ENCODE assay signal across 1 cellular context in genomic region chr19:11293468-11294389, GRCh38.
A peak's percentile ranks its signal among the peaks of the same experiment; 100 is the strongest.
TF ChIP-seq lines count a peak whose summit lies in the region.

No MANE protein-coding gene starts in this region.

TF ChIP-seq in HEK293, 187 proteins besides CTCF, POLR2A, EP300 and RAD21 (continued from another document and continues in another):
- no peak for TF ChIP-seq AEBP2 (tag by site-specific recombination; IDR thresholded peaks at IDR 0.05; ENCODE audit: borderline replicate concordance)
- no peak for TF ChIP-seq ZNF747 (tag by site-specific recombination; IDR thresholded peaks at IDR 0.05)
- no peak for TF ChIP-seq ZNF658 (tag by site-specific recombination; IDR thresholded peaks at IDR 0.05)
- TF ChIP-seq ZSCAN23 (tag by site-specific recombination; IDR thresholded peaks at IDR 0.05) = no peak
- TF ChIP-seq ZNF514 (tag by site-specific recombination; IDR thresholded peaks at IDR 0.05) = no peak
- TF ChIP-seq ZSCAN16 (tag by site-specific recombination; IDR thresholded peaks at IDR 0.05) = no peak
- TF ChIP-seq ZNF677 (tag by site-specific recombination; IDR thresholded peaks at IDR 0.05) = no peak
- no peak for TF ChIP-seq ZBTB1 (tag by site-specific recombination; IDR thresholded peaks at IDR 0.05)
- TF ChIP-seq IKZF3 (tag by site-specific recombination; IDR thresholded peaks at IDR 0.05) = peak; percentile 81
- TF ChIP-seq ZBTB48 (tag by site-specific recombination; IDR thresholded peaks at IDR 0.05) = peak; percentile 67
- no peak for TF ChIP-seq ZNF10 (tag by site-specific recombination; IDR thresholded peaks at IDR 0.05)
- peak; percentile 90 for TF ChIP-seq ZBTB11 (tag by site-specific recombination; conservative IDR thresholded peaks at IDR 0.05; ENCODE audit: low read depth)
- peak; percentile 59 for TF ChIP-seq ZBTB8A (tag by site-specific recombination; IDR thresholded peaks at IDR 0.05)
- TF ChIP-seq REST (tag by site-specific recombination; IDR thresholded peaks at IDR 0.05) = 0 out of 2 replicates have a peak, but pooled peaks have one; percentile 13
- peak; percentile 86; the same call in 1 of the 2 replicates for TF ChIP-seq ZNF660 (tag by site-specific recombination; IDR thresholded peaks at IDR 0.05)
- TF ChIP-seq ZNF426 (tag by site-specific recombination; IDR thresholded peaks at IDR 0.05) = no peak
- TF ChIP-seq ZNF449 (tag by site-specific recombination; IDR thresholded peaks at IDR 0.05) = no peak
- TF ChIP-seq ZBTB10 (tag by site-specific recombination; IDR thresholded peaks at IDR 0.05) = peak; percentile 70; the same call in 1 of the 2 replicates
- no peak for TF ChIP-seq ZNF48 (tag by site-specific recombination; IDR thresholded peaks at IDR 0.05)
- no peak for TF ChIP-seq ZNF513 (tag by site-specific recombination; IDR thresholded peaks at IDR 0.05)
- TF ChIP-seq ZNF311 (tag by site-specific recombination; IDR thresholded peaks at IDR 0.05; ENCODE audit: borderline replicate concordance) = no peak
- TF ChIP-seq ZNF580 (tag by site-specific recombination; IDR thresholded peaks at IDR 0.05) = 0 out of 2 replicates have a peak, but pooled peaks have one; percentile 41
- no peak for TF ChIP-seq ELK4 (IDR thresholded peaks at IDR 0.05; ENCODE audit: borderline replicate concordance, low read depth, low read length)
- TF ChIP-seq SCRT1 (tag by site-specific recombination; IDR thresholded peaks at IDR 0.05; ENCODE audit: borderline replicate concordance) = no peak
- TF ChIP-seq ZNF777 (tag by site-specific recombination; IDR thresholded peaks at IDR 0.05; ENCODE audit: borderline replicate concordance) = no peak
- no peak for TF ChIP-seq ZNF280C (tag by site-specific recombination; IDR thresholded peaks at IDR 0.05)
- TF ChIP-seq ZNF664 (tag by site-specific recombination; IDR thresholded peaks at IDR 0.05) = no peak
- TF ChIP-seq MYNN (tag by site-specific recombination; IDR thresholded peaks at IDR 0.05; ENCODE audit: borderline replicate concordance) = no peak
- TF ChIP-seq ZNF335 (tag by site-specific recombination; conservative IDR thresholded peaks at IDR 0.05) = peak; percentile 62
- no peak for TF ChIP-seq TRIM28 (IDR thresholded peaks at IDR 0.05; ENCODE audit: borderline replicate concordance, low read length)
- TF ChIP-seq TCF7L2 (IDR thresholded peaks at IDR 0.05; ENCODE audit: borderline replicate concordance, low read depth, low read length) = no peak
- no peak for TF ChIP-seq ZNF248 (tag by site-specific recombination; IDR thresholded peaks at IDR 0.05)
- no peak for TF ChIP-seq ZNF132 (tag by site-specific recombination; IDR thresholded peaks at IDR 0.05; ENCODE audit: borderline replicate concordance)
- no peak; the same call in 1 of the 2 replicates for TF ChIP-seq ZNF140 (tag by site-specific recombination; IDR thresholded peaks at IDR 0.05)
- no peak for TF ChIP-seq ZNF704 (tag by site-specific recombination; IDR thresholded peaks at IDR 0.05)
- peak; percentile 27; the same call in 1 of the 2 replicates for TF ChIP-seq ZBTB21 (tag by site-specific recombination; IDR thresholded peaks at IDR 0.05)
- no peak for TF ChIP-seq ZNF114 (tag by site-specific recombination; IDR thresholded peaks at IDR 0.05)
- peak; percentile 68 for TF ChIP-seq SP7 (tag by site-specific recombination; IDR thresholded peaks at IDR 0.05)
